In the genomic region with DNA sequence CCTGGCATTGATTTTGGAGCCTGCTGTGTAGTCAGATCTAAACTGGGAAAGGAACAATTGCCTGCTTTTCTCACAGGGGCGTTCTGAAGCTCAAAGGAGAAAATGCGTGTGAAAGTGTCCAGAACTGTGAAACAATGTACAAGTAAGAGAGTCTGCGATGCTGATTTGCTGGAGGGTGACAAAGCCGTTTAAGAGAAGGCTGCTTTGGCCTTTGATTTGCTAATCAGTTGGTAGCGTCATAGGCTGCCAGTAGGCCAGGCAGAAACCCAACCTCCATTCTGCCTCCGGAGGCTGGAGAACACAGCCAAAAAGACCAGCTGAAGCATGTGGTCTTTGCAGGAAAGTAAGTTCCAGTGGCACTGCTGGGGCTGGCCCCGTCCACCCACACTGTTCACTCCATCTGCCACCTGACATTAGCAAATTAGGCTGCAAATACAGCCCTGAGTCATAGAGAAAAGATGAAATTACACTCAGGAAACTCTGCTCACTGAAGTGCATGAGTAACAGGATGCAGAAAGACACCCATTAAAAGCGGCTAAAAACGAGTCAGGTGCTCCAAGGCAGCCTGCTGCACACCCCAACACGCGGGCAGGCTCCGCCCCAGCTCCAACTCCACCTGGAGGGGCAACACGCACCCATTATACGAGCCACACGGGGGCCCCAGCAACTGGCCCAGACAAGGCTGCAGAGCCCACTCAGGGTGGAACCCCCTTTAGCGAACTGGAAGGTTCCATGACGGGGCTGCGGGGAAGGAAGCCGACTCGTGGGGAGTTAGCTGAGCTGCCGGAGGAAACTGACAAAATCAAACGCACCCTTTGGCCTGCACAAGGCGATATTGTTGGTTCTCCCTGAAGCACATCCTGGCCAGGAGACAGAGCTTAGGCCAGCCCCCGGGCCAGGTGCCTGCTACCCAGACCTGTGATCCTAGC, we compare ENCODE assay signal across 1 cellular context.
TF ChIP-seq lines count a peak whose summit lies in the region.

No MANE protein-coding gene starts in this region.

TF ChIP-seq in GM12878, 131 proteins besides CTCF, POLR2A, EP300 and RAD21 (continued from another document and continues in another):
- peak; percentile 87 for TF ChIP-seq TBL1XR1 (IDR thresholded peaks at IDR 0.05; ENCODE audit: low read depth, low read length)
- peak; percentile 57; the same call in 1 of the 2 replicates for TF ChIP-seq ZNF207 (IDR thresholded peaks at IDR 0.05; ENCODE audit: borderline replicate concordance)
- peak; percentile 55 for TF ChIP-seq SMAD1 (IDR thresholded peaks at IDR 0.05; ENCODE audit: low read depth, partially characterized antibody)
- peak; percentile 47 for TF ChIP-seq TCF7 (IDR thresholded peaks at IDR 0.05; ENCODE audit: borderline replicate concordance)
- TF ChIP-seq, protein P1, sequence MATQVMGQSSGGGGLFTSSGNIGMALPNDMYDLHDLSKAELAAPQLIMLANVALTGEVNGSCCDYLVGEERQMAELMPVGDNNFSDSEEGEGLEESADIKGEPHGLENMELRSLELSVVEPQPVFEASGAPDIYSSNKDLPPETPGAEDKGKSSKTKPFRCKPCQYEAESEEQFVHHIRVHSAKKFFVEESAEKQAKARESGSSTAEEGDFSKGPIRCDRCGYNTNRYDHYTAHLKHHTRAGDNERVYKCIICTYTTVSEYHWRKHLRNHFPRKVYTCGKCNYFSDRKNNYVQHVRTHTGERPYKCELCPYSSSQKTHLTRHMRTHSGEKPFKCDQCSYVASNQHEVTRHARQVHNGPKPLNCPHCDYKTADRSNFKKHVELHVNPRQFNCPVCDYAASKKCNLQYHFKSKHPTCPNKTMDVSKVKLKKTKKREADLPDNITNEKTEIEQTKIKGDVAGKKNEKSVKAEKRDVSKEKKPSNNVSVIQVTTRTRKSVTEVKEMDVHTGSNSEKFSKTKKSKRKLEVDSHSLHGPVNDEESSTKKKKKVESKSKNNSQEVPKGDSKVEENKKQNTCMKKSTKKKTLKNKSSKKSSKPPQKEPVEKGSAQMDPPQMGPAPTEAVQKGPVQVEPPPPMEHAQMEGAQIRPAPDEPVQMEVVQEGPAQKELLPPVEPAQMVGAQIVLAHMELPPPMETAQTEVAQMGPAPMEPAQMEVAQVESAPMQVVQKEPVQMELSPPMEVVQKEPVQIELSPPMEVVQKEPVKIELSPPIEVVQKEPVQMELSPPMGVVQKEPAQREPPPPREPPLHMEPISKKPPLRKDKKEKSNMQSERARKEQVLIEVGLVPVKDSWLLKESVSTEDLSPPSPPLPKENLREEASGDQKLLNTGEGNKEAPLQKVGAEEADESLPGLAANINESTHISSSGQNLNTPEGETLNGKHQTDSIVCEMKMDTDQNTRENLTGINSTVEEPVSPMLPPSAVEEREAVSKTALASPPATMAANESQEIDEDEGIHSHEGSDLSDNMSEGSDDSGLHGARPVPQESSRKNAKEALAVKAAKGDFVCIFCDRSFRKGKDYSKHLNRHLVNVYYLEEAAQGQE (IDR thresholded peaks at IDR 0.05; ENCODE audit: low read depth, low read length): peak; percentile 7
- TF ChIP-seq, protein P2, sequence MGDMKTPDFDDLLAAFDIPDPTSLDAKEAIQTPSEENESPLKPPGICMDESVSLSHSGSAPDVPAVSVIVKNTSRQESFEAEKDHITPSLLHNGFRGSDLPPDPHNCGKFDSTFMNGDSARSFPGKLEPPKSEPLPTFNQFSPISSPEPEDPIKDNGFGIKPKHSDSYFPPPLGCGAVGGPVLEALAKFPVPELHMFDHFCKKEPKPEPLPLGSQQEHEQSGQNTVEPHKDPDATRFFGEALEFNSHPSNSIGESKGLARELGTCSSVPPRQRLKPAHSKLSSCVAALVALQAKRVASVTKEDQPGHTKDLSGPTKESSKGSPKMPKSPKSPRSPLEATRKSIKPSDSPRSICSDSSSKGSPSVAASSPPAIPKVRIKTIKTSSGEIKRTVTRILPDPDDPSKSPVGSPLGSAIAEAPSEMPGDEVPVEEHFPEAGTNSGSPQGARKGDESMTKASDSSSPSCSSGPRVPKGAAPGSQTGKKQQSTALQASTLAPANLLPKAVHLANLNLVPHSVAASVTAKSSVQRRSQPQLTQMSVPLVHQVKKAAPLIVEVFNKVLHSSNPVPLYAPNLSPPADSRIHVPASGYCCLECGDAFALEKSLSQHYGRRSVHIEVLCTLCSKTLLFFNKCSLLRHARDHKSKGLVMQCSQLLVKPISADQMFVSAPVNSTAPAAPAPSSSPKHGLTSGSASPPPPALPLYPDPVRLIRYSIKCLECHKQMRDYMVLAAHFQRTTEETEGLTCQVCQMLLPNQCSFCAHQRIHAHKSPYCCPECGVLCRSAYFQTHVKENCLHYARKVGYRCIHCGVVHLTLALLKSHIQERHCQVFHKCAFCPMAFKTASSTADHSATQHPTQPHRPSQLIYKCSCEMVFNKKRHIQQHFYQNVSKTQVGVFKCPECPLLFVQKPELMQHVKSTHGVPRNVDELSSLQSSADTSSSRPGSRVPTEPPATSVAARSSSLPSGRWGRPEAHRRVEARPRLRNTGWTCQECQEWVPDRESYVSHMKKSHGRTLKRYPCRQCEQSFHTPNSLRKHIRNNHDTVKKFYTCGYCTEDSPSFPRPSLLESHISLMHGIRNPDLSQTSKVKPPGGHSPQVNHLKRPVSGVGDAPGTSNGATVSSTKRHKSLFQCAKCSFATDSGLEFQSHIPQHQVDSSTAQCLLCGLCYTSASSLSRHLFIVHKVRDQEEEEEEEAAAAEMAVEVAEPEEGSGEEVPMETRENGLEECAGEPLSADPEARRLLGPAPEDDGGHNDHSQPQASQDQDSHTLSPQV (IDR thresholded peaks at IDR 0.05): no peak; the same call in 1 of the 2 replicates
- peak; percentile 27; the same call in 1 of the 2 replicates for TF ChIP-seq CHD2 (IDR thresholded peaks at IDR 0.05; ENCODE audit: borderline replicate concordance, low read depth, low read length)
- no peak for TF ChIP-seq KAT2A (conservative IDR thresholded peaks at IDR 0.05; ENCODE audit: control insufficient read depth, low read depth, low read length)
- peak; percentile 73 for TF ChIP-seq YY1 (IDR thresholded peaks at IDR 0.05; ENCODE audit: low read depth, low read length)
- TF ChIP-seq EZH2 (IDR thresholded peaks at IDR 0.05; ENCODE audit: borderline replicate concordance, control insufficient read depth, low read depth, low read length): no peak
- TF ChIP-seq JUNB (IDR thresholded peaks at IDR 0.05): peak; percentile 93
- TF ChIP-seq RFX5 (IDR thresholded peaks at IDR 0.05; ENCODE audit: low read depth, low read length): peak; percentile 92
- TF ChIP-seq BCL11A (IDR thresholded peaks at IDR 0.05; ENCODE audit: low read depth, low read length): peak; percentile 95
- 0 out of 2 replicates have a peak, but pooled peaks have one; percentile 28 for TF ChIP-seq HDAC2 (IDR thresholded peaks at IDR 0.05)
- no peak; the same call in 1 of the 2 replicates for TF ChIP-seq ZNF217 (IDR thresholded peaks at IDR 0.05)
- TF ChIP-seq, protein P3, sequence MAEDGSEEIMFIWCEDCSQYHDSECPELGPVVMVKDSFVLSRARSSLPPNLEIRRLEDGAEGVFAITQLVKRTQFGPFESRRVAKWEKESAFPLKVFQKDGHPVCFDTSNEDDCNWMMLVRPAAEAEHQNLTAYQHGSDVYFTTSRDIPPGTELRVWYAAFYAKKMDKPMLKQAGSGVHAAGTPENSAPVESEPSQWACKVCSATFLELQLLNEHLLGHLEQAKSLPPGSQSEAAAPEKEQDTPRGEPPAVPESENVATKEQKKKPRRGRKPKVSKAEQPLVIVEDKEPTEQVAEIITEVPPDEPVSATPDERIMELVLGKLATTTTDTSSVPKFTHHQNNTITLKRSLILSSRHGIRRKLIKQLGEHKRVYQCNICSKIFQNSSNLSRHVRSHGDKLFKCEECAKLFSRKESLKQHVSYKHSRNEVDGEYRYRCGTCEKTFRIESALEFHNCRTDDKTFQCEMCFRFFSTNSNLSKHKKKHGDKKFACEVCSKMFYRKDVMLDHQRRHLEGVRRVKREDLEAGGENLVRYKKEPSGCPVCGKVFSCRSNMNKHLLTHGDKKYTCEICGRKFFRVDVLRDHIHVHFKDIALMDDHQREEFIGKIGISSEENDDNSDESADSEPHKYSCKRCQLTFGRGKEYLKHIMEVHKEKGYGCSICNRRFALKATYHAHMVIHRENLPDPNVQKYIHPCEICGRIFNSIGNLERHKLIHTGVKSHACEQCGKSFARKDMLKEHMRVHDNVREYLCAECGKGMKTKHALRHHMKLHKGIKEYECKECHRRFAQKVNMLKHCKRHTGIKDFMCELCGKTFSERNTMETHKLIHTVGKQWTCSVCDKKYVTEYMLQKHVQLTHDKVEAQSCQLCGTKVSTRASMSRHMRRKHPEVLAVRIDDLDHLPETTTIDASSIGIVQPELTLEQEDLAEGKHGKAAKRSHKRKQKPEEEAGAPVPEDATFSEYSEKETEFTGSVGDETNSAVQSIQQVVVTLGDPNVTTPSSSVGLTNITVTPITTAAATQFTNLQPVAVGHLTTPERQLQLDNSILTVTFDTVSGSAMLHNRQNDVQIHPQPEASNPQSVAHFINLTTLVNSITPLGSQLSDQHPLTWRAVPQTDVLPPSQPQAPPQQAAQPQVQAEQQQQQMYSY (CRISPR knock-in tag; IDR thresholded peaks at IDR 0.05): no peak; the same call in 1 of the 2 replicates
- TF ChIP-seq RBBP5 (conservative IDR thresholded peaks at IDR 0.05): no peak
- TF ChIP-seq, protein P4, sequence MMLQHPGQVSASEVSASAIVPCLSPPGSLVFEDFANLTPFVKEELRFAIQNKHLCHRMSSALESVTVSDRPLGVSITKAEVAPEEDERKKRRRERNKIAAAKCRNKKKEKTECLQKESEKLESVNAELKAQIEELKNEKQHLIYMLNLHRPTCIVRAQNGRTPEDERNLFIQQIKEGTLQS (IDR thresholded peaks at IDR 0.05; ENCODE audit: borderline replicate concordance, extremely low read depth, low read depth, low read length): no peak
- peak; percentile 26 for TF ChIP-seq SP1 (IDR thresholded peaks at IDR 0.05; ENCODE audit: low read depth, low read length)
- TF ChIP-seq KLF5 (IDR thresholded peaks at IDR 0.05; ENCODE audit: partially characterized antibody): peak; percentile 85
- TF ChIP-seq TARDBP (IDR thresholded peaks at IDR 0.05; ENCODE audit: borderline replicate concordance): peak; percentile 25; the same call in 1 of the 2 replicates
- TF ChIP-seq, protein P5, sequence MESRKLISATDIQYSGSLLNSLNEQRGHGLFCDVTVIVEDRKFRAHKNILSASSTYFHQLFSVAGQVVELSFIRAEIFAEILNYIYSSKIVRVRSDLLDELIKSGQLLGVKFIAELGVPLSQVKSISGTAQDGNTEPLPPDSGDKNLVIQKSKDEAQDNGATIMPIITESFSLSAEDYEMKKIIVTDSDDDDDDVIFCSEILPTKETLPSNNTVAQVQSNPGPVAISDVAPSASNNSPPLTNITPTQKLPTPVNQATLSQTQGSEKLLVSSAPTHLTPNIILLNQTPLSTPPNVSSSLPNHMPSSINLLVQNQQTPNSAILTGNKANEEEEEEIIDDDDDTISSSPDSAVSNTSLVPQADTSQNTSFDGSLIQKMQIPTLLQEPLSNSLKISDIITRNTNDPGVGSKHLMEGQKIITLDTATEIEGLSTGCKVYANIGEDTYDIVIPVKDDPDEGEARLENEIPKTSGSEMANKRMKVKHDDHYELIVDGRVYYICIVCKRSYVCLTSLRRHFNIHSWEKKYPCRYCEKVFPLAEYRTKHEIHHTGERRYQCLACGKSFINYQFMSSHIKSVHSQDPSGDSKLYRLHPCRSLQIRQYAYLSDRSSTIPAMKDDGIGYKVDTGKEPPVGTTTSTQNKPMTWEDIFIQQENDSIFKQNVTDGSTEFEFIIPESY (IDR thresholded peaks at IDR 0.05): 0 out of 2 replicates have a peak, but pooled peaks have one; percentile 35
- TF ChIP-seq CHD1 (IDR thresholded peaks at IDR 0.05; ENCODE audit: low read depth, low read length): peak; percentile 92; the same call in 1 of the 2 replicates
- no peak for TF ChIP-seq CBX3 (IDR thresholded peaks at IDR 0.05; ENCODE audit: borderline replicate concordance, low read depth)
- TF ChIP-seq PAX5 (IDR thresholded peaks at IDR 0.05; ENCODE audit: borderline replicate concordance, low read depth, low read length): peak; percentile 88
- TF ChIP-seq RCOR1 (conservative IDR thresholded peaks at IDR 0.05; ENCODE audit: low read depth, low read length): no peak
- TF ChIP-seq MYB (IDR thresholded peaks at IDR 0.05; ENCODE audit: borderline replicate concordance, low read depth, low read length): no peak
- TF ChIP-seq SMAD5 (IDR thresholded peaks at IDR 0.05; ENCODE audit: low read depth): no peak; the same call in 1 of the 2 replicates
- TF ChIP-seq MTA3 (IDR thresholded peaks at IDR 0.05; ENCODE audit: borderline replicate concordance, low read length): peak; percentile 95; the same call in 1 of the 2 replicates
- peak; percentile 96 for TF ChIP-seq ZBED1 (IDR thresholded peaks at IDR 0.05; ENCODE audit: borderline replicate concordance)
- TF ChIP-seq, protein P6, sequence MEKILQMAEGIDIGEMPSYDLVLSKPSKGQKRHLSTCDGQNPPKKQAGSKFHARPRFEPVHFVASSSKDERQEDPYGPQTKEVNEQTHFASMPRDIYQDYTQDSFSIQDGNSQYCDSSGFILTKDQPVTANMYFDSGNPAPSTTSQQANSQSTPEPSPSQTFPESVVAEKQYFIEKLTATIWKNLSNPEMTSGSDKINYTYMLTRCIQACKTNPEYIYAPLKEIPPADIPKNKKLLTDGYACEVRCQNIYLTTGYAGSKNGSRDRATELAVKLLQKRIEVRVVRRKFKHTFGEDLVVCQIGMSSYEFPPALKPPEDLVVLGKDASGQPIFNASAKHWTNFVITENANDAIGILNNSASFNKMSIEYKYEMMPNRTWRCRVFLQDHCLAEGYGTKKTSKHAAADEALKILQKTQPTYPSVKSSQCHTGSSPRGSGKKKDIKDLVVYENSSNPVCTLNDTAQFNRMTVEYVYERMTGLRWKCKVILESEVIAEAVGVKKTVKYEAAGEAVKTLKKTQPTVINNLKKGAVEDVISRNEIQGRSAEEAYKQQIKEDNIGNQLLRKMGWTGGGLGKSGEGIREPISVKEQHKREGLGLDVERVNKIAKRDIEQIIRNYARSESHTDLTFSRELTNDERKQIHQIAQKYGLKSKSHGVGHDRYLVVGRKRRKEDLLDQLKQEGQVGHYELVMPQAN (conservative IDR thresholded peaks at IDR 0.05): 0 out of 2 replicates have a peak, but pooled peaks have one; percentile 9
